28 cellular contexts compared by ENCODE assay signal in genomic region chr10:130038611-130039109, GRCh38.
"Had no signal": no experiment of that assay in that cellular context is flagged by ENCODE, and none has a peak within 500 bp of the region (broad histone marks: within the 10 kb centered on the region; RNA-seq: fewer than 3 reads in every experiment).

No MANE protein-coding gene starts in this region.

- H3K36me3 ChIP-seq: adrenal gland, breast epithelium, SJCRH30 had no signal

- H3K9me3 ChIP-seq: adrenal gland, body of pancreas, breast epithelium, SJCRH30 had no signal

- H3K9ac ChIP-seq: KMS-11 had no signal

- H3K27me3 ChIP-seq: body of pancreas, SJCRH30 had no signal

- DNase-seq: activated CD4-positive, alpha-beta T cell treated with anti-CD3 and anti-CD28 coated beads, Interleukin-2, amount 10 ng/mL, durations not matched to agents 24 days and 14 days; activated CD4-positive, alpha-beta T cell treated with anti-CD3 and anti-CD28 coated beads, Interleukin-2, amount 50 U/mL, for 4 hours; activated CD8-positive, alpha-beta T cell treated with anti-CD3 and anti-CD28 coated beads for 36 hours; activated gamma-delta T cell treated with Interleukin-2 at 50 U/mL for 16 hours; activated naive CD4-positive, alpha-beta T cell treated with anti-CD3 and anti-CD28 coated beads for 36 hours; activated T-cell treated with anti-CD3 and anti-CD28 coated beads, Interleukin-2, amount 50 U/mL, for 1 hour; activated T-cell treated with anti-CD3 and anti-CD28 coated beads, Interleukin-2, amount 50 U/mL, for 72 hours; adrenal gland; caudate nucleus; MM.1S; MV-4-11; NCI-H1092; NCI-H1436 treated with DMSO at 0.1 percent for 48 hours; NCI-H1694 treated with DMSO at 0.1 percent for 48 hours; NCI-H2029 treated with DMSO at 0.1 percent for 48 hours; NCI-H2107; NCI-H2171; NCI-H510A; NCI-H526; NCI-H748 treated with DMSO at 0.1 percent for 48 hours; NK-92 treated with Interleukin-12 subunit alpha and Interleukin-12 subunit beta, amount 100 ng/mL, for 24 hours; SHP77; SJCRH30; T1000 had no signal

- H3K4me3 ChIP-seq: adrenal gland, body of pancreas, breast epithelium, SJCRH30, SK-N-MC had no signal

- H3K4me2 ChIP-seq: KMS-11 had no signal

- H3K27ac ChIP-seq: adrenal gland, body of pancreas, breast epithelium, KMS-11, SJCRH30, SK-N-MC had no signal

- H3K4me1 ChIP-seq: adrenal gland, body of pancreas, breast epithelium, SJCRH30 had no signal
